In the genomic region with DNA sequence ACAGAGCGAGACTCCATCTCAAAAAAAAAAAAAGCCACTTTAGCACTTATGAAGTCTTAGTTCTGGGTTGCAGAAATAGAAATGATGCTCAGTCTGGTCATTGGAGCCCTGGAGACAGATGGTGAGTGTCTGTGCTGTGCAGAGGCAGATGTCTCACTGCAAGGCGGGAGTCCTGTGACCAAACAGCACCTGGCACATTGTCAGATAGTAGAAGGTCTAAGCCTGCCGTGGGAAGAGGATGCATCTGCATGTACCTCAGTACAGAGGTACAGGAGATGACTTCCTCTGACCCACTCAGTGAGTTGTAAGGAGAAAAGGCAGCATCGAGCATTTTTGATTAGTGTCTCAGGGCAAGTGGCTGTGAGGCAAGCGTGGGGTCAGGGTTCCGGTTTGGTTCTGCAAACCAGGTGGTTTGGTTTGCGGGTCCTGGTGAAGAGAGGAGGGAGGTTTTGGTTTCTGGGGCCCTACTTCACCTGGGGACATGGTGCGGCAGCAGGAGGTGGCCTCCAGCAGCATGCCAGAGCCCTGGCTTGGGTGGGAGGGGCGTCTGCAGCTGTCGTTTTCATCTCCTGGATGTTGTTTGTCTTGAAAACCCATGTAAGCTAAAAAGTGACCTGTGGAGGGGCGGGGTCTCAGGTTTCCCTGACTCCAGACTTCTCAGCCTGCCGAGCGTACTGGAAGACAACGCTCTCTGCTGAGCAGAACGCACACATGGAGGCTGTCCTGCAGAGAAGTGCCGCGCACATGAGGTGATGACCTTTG, we compare ENCODE assay signal across 1 cellular context.
TF ChIP-seq lines count a peak whose summit lies in the region.

No MANE protein-coding gene starts in this region.

TF ChIP-seq in WTC11, 78 proteins besides CTCF, POLR2A, EP300 and RAD21 (continued from another document):
- TF ChIP-seq IRF2 (CRISPR knock-in tag; IDR thresholded peaks at IDR 0.05; ENCODE audit: borderline replicate concordance, low read depth) (no peak), NFE2L1 (CRISPR knock-in tag; IDR thresholded peaks at IDR 0.05) (no peak), HMGXB4 (CRISPR knock-in tag; IDR thresholded peaks at IDR 0.05) (no peak), ZNF671 (CRISPR knock-in tag; IDR thresholded peaks at IDR 0.05) (no peak), CDX4 (CRISPR knock-in tag; IDR thresholded peaks at IDR 0.05; ENCODE audit: borderline replicate concordance) (no peak), CREM (CRISPR knock-in tag; IDR thresholded peaks at IDR 0.05) (no peak), JAZF1 (CRISPR knock-in tag; IDR thresholded peaks at IDR 0.05) (no peak), NFYB (CRISPR knock-in tag; conservative IDR thresholded peaks at IDR 0.05; ENCODE audit: low read depth) (no peak)
